1 cellular context compared by ENCODE assay signal in the genomic region with DNA sequence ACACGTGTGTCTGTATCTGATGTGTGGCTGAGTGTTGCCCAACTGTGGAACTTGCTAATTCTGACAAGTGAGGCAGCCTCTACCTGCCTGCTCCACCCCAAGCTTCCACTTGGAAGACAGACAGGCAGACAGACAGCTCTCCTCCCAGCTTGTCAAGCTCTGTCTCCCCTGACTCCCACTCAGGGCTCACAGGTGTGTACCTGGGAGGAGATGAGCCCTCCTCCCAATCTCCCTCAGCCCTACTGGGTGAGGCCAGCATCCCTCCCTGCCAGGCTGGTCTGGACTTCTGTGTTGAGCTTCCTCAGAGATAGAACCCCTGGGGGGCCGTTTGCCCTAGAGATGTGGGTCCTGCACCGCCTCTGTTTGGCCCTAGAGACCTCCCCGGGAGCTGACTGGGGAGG.
A peak's percentile ranks its signal among the peaks of the same experiment; 100 is the strongest.
TF ChIP-seq lines count a peak whose summit lies in the region.

No MANE protein-coding gene starts in this region.

TF ChIP-seq in K562, 482 proteins besides CTCF, POLR2A, EP300 and RAD21:
- TF ChIP-seq EWSR1 (IDR thresholded peaks at IDR 0.05; ENCODE audit: borderline replicate concordance, low read depth, partially characterized antibody) (no peak), CEBPG (CRISPR knock-in tag; IDR thresholded peaks at IDR 0.05) (no peak), CEBPG (tag; conservative IDR thresholded peaks at IDR 0.05 in 1 of 2, IDR thresholded peaks at IDR 0.05 in 1 of 2) (peak in 1 of 2 experiments; percentile 29; a peak in 1 of 4 replicates)
TF ChIP-seq in K562: peak in this region for 1.
